Comparison of ENCODE assay signal across 31 cellular contexts in the genomic region with DNA sequence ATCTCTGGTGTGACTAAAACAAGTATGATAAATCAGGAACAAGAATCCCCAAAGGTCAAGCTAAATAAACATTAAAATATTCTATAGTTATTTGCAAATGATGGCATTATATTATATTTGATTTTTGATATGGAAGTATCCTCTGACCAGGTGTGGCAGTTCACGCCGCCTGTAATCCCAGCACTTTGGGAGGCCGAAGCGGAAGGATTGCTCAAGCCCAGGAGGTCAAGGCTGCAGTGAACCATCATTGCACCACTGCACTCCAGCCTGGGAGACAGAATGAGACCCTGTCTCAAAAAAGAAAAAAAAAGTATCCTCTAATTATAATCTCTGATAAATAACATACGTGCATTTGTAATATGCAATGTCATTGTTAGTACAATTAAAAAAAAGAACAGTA. TPM values are rescaled to one million over a fixed set of nuclear protein-coding genes. Genes with fewer than 3 reads are reported as not detected.
"Had no signal": no experiment of that assay in that cellular context is flagged by ENCODE, and none has a peak within 500 bp of the region (broad histone marks: within the 10 kb centered on the region; RNA-seq: fewer than 3 reads in every experiment).

No MANE protein-coding gene starts in this region.

- H3K4me2 ChIP-seq: KMS-11 had no signal

- H3K9ac ChIP-seq: KMS-11 had no signal

- DNase-seq: Kasumi-1, KG1, MG63, MM.1S, MV-4-11, NCI-H1048, NCI-H1092, NCI-H1092 treated with DMSO at 0.1 percent for 48 hours, NCI-H1105, NCI-H1105 treated with DMSO at 0.1 percent for 48 hours, NCI-H1417 treated with DMSO at 0.1 percent for 48 hours, NCI-H146, NCI-H1694, NCI-H1694 treated with DMSO at 0.1 percent for 48 hours, NCI-H1930, NCI-H2029 treated with DMSO at 0.1 percent for 48 hours, NCI-H2081, NCI-H2081 treated with DMSO at 0.1 percent for 48 hours, NCI-H2107, NCI-H2171, NCI-H2171 treated with DMSO at 0.1 percent for 48 hours, NCI-H2227 treated with DMSO at 0.1 percent for 48 hours, NCI-H226, NCI-H446, NCI-H446 treated with DMSO at 0.1 percent for 48 hours, NCI-H510A had no signal

- H3K4me3 ChIP-seq: MG63 had no signal

- H3K36me3 ChIP-seq: MG63 had no signal

- H3K27me3 ChIP-seq: MG63 had no signal

- H3K9me3 ChIP-seq: MG63 had no signal

- H3K27ac ChIP-seq: KMS-11 had no signal

RNA-seq across cellular contexts. Expression of a gene that starts 6.6 kb away (rescaled TPM):
- total RNA-seq: LHCN-M2, M059J, MCF 10A had no signal

RNA-seq across cellular contexts. Expression of a gene that starts 46.2 kb away (rescaled TPM):
- total RNA-seq: LHCN-M2, M059J, MCF 10A, NCI-H460 had no signal
